27 cellular contexts compared by ENCODE assay signal in the genomic region with DNA sequence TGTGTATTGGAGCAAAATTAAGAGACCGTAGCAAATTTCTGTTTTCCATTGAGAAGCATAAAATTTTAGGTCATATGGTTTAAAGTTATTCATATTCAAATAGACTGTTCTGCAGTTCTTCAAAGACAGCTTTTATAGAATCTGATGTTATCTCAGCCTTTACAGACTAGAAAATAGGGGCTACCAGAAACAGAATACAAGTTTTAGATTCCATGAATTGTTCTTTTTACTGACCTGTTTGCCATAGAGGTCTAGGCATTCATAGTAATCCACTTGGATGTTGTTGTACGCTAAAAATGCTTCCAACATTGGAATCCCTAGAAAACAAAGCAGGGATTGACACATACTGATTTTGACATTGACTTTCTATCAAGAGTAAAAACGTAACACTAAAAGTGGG.
"Had no signal": no experiment of that assay in that cellular context is flagged by ENCODE, and none has a peak within 500 bp of the region (broad histone marks: within the 10 kb centered on the region; RNA-seq: fewer than 3 reads in every experiment).

No MANE protein-coding gene starts in this region.

- H3K9me3 ChIP-seq: colonic mucosa, esophagus muscularis mucosa, esophagus squamous epithelium, gastrocnemius medialis, gastroesophageal sphincter, heart left ventricle, heart right ventricle had no signal

- FAIRE-seq: colon, endothelial cell of umbilical vein, frontal cortex had no signal

- H3K27me3 ChIP-seq: colonic mucosa, dorsolateral prefrontal cortex, esophagus muscularis mucosa, esophagus squamous epithelium, foreskin keratinocyte, gastrocnemius medialis, gastroesophageal sphincter, heart left ventricle, heart right ventricle had no signal

- H3K4me3 ChIP-seq: colonic mucosa, coronary artery, dorsolateral prefrontal cortex, esophagus muscularis mucosa, esophagus squamous epithelium, gastrocnemius medialis, gastroesophageal sphincter, heart left ventricle, heart right ventricle had no signal

- DNase-seq: colonic mucosa; cortex of kidney; dermis blood vessel endothelial cell; dorsolateral prefrontal cortex; effector CD4-positive, alpha-beta T cell; effector CD8-positive, alpha-beta T cell; effector memory CD4-positive, alpha-beta T cell; effector memory CD8-positive, alpha-beta T cell; endodermal cell; erythroblast; esophagus squamous epithelium; foreskin fibroblast; foreskin melanocyte; gastrocnemius medialis; glutamatergic neuron; head of caudate nucleus; heart left ventricle; heart right ventricle had no signal

- H3K36me3 ChIP-seq: colonic mucosa, esophagus muscularis mucosa, esophagus squamous epithelium, gastrocnemius medialis, gastroesophageal sphincter, heart left ventricle, heart right ventricle had no signal

- H3K4me1 ChIP-seq: colonic mucosa, esophagus muscularis mucosa, esophagus squamous epithelium, foreskin keratinocyte, gastrocnemius medialis, gastroesophageal sphincter, heart left ventricle, heart right ventricle had no signal

- H3K27ac ChIP-seq: colonic mucosa, coronary artery, dorsolateral prefrontal cortex, epithelial cell of prostate, esophagus muscularis mucosa, esophagus squamous epithelium, foreskin keratinocyte, gastrocnemius medialis, gastroesophageal sphincter, heart left ventricle, heart right ventricle had no signal

- ATAC-seq: effector memory CD8-positive, alpha-beta T cell; esophagus mucosa; foreskin keratinocyte; gastrocnemius medialis; gastroesophageal sphincter; heart left ventricle; heart right ventricle had no signal
